ENCODE assay signal across 8 cellular contexts in the genomic region with DNA sequence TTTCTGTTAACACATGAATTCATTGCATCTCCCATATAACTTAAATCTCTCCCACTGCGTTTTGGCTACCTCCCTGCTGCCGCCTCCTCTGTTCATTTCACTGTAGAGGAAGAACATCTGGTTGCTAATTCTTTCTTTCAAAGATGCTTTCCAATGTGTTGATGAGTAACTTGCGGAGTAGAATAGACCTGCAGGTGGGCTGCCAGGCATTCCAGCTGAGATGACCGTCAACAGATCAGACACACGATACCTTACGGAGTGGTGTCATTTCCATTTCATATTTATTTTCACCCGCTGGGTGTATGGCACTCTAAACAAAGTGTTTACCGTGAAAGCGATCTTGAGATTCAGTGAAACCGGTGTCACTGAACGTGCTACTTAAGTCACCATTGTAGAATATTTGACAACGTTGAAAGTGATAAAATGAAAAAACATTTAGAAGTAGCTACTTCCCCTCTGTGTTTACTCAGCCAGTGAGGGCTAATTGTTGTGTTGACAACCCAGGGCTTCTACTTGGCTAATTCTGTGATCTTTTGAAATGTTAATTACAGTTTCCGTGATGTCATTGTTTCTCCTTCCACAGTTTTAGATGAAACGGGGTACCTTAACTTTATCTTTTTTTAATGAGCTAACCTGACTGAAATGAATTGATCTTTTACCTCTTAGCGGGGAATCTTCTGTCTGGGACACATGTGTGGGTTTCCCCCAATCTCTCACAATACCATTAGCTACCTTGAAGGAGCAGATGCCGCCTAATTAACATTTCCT.
A peak's percentile ranks its signal among the peaks of the same experiment; 100 is the strongest.
DNase-seq lines count a peak whose midpoint lies in the region; ATAC-seq, FAIRE-seq and TF ChIP-seq lines count a peak whose summit lies in the region.
"Had no signal": no experiment of that assay in that cellular context is flagged by ENCODE, and none has a peak within 500 bp of the region (broad histone marks: within the 10 kb centered on the region; RNA-seq: fewer than 3 reads in every experiment).

No MANE protein-coding gene starts in this region.

- intact Hi-C loops in GM12878 (cut with micrococcal nuclease; ENCODE audit: unreplicated experiment), result no loop called here

- H3K36me3 ChIP-seq in GM12878 (ENCODE audit: control insufficient read depth in 2 of 2, insufficient read depth in 2 of 2, low read length in 1 of 2), result no peaks in the 10 kb centered on the region
- H3K36me3 ChIP-seq in neural cell (ENCODE audit: insufficient read depth, low read length), result no peaks in the 10 kb centered on the region

- H3K4me3 ChIP-seq in GM12878 (no peak overlapping the region), neural cell (ENCODE audit: low read length) (peak overlapping the region; percentile 41)

- H3K27ac ChIP-seq in GM12878 (ENCODE audit: control insufficient read depth, insufficient read depth), result no peak overlapping the region
- no peak overlapping the region for H3K27ac ChIP-seq in neural cell (ENCODE audit: low read length)

- no peak for TF ChIP-seq POLR2A in GM12878 (IDR thresholded peaks at IDR 0.05; ENCODE audit: low read depth, low read length)

- SMC1A ChIA-PET in GM12878 (lab: Charles Lee; ENCODE audit: uncharacterized antibody, unreplicated experiment), result interaction anchor here (0.9 to 1.4 kb wide), 4 partner anchors 14 to 235 kb away, joined by 3 read pairs; no protein-coding TSS in a partner anchor

- no peak overlapping the region for H2AFZ ChIP-seq in GM12878 (ENCODE audit: control insufficient read depth, low read depth, low read length)
- H2AFZ ChIP-seq in neural cell (ENCODE audit: low read depth, low read length), result no peak overlapping the region

- ATAC-seq in GM18870 (IDR thresholded peaks at IDR 0.05; ENCODE audit: unreplicated experiment) (peak; percentile 54), HG03354 (IDR thresholded peaks at IDR 0.05; ENCODE audit: poor library complexity, severe bottlenecking, unreplicated experiment) (peak; percentile 58), GM12878 (peak; percentile 92)

- CTCF ChIA-PET in GM12878 (lab: Yijun Ruan, JAX), result no interaction called here

- BruUV-seq in GM12878 (replicated peaks; lab: Mats Ljungman, UMichigan), result no TSS peak

- H3K4me2 ChIP-seq in GM12878 (ENCODE audit: control insufficient read depth, insufficient read depth) (no peak overlapping the region), neural cell (ENCODE audit: low read length) (no peak overlapping the region)

- DNase-seq in GM12878 (ENCODE audit: low read depth, low spot score) (peak; percentile 9), SHP77 (lab: John Stamatoyannopoulos, UW) (no peak), kidney tubule cell (ENCODE audit: low spot score) (no peak), cerebellar cortex (ENCODE audit: low spot score) (no peak)
- DNase-seq: activated effector memory CD4-positive, alpha-beta T cell treated with anti-CD3 and anti-CD28 coated beads, Interleukin-2, amount 50 U/mL, for 16 hours had no signal

- TF ChIP-seq RAD21 in GM12878 (IDR thresholded peaks at IDR 0.05; ENCODE audit: insufficient read depth, low read depth, low read length) (no peak), neural cell (conservative IDR thresholded peaks at IDR 0.05) (peak; percentile 29)

- H3K27me3 ChIP-seq in GM12878 (replicated peaks in 1 of 2; ENCODE audit: control insufficient read depth in 2 of 2, insufficient read depth in 2 of 2, low read length in 1 of 2), result no peaks in the 10 kb centered on the region
- peaks cover 11% of the 10 kb centered on the region for H3K27me3 ChIP-seq in neural cell (ENCODE audit: insufficient read depth, low read depth, low read length)

- TF ChIP-seq EP300 in GM12878 (IDR thresholded peaks at IDR 0.05; ENCODE audit: borderline replicate concordance in 1 of 2, control insufficient read depth in 1 of 2, low read depth in 2 of 2, low read length in 2 of 2) (0 out of 4 replicates have a peak, but pooled peaks have one; percentile 13 to 16), neural cell (conservative IDR thresholded peaks at IDR 0.05; ENCODE audit: poor library complexity, severe bottlenecking) (peak; percentile 62)

- in situ Hi-C loops in GM12878 (cut with MboI), result no loop called here

- TF ChIP-seq CTCF in GM12878 (IDR thresholded peaks at IDR 0.05 in 2 of 3, conservative IDR thresholded peaks at IDR 0.05 in 1 of 3; ENCODE audit: control insufficient read depth in 2 of 3, extremely low read depth in 1 of 3, insufficient read depth in 1 of 3, low read depth in 3 of 3, low read length in 3 of 3) (no peak), neural cell (IDR thresholded peaks at IDR 0.05; ENCODE audit: poor library complexity, severe bottlenecking) (no peak)

- no peak for FAIRE-seq in GM12878 (lab: Jason Lieb, UNC)

- POLR2A ChIA-PET in GM12878 (lab: Charles Lee), result interaction anchor here (0.8 kb wide), 1 partner anchor 195 kb away, joined by 3 read pairs; no protein-coding TSS in a partner anchor

- RAD21 ChIA-PET in GM12878 (lab: Charles Lee; ENCODE audit: unreplicated experiment), result no interaction called here

- H3K4me1 ChIP-seq in GM12878 (ENCODE audit: control insufficient read depth, insufficient read depth, low read length), result no peaks in the 10 kb centered on the region

- no peaks in the 10 kb centered on the region for H3K9me2 ChIP-seq in neural cell (ENCODE audit: insufficient read depth, low read length)

- H3K9ac ChIP-seq in GM12878 (ENCODE audit: control insufficient read depth, insufficient read depth, low read length), result no peak overlapping the region
- H3K9ac ChIP-seq in neural cell (ENCODE audit: low read length), result no peak overlapping the region

- H4K20me1 ChIP-seq in GM12878 (ENCODE audit: control insufficient read depth, insufficient read depth) (no peaks in the 10 kb centered on the region), neural cell (ENCODE audit: insufficient read depth) (no peaks in the 10 kb centered on the region)

- whole genome bisulfite sequencing in GM12878 (ENCODE audit: insufficient coverage, insufficient replicate concordance, low lambda C conversion rate, missing lambda C conversion rate), result 57% methylated on average over 16 of the region's 16 CpGs

- H3K79me2 ChIP-seq in GM12878 (ENCODE audit: control insufficient read depth, insufficient read depth, low read length), result no peaks in the 10 kb centered on the region
- no peaks in the 10 kb centered on the region for H3K79me2 ChIP-seq in neural cell (replicated peaks; ENCODE audit: insufficient read depth, low read length)

- no peaks in the 10 kb centered on the region for H3F3A ChIP-seq in neural cell (ENCODE audit: insufficient read depth, low read length, poor library complexity, severe bottlenecking)

- no peaks in the 10 kb centered on the region for H3K9me3 ChIP-seq in GM12878 (replicated peaks; ENCODE audit: control insufficient read depth, insufficient read depth, low read length)
- H3K9me3 ChIP-seq in neural cell (ENCODE audit: low read length), result no peaks in the 10 kb centered on the region

TF ChIP-seq in GM12878, 131 proteins besides CTCF, POLR2A, EP300 and RAD21 (continues in another document):
- TF ChIP-seq NBN (IDR thresholded peaks at IDR 0.05) (0 out of 2 replicates have a peak, but pooled peaks have one; percentile 27), USF2 (IDR thresholded peaks at IDR 0.05; ENCODE audit: borderline replicate concordance, low read depth, low read length) (no peak), IKZF1 (conservative IDR thresholded peaks at IDR 0.05) (0 out of 2 replicates have a peak, but pooled peaks have one; percentile 13), RB1 (IDR thresholded peaks at IDR 0.05; ENCODE audit: borderline replicate concordance) (no peak), MTA2 (IDR thresholded peaks at IDR 0.05; ENCODE audit: low read depth) (peak; percentile 94), DPF2 (IDR thresholded peaks at IDR 0.05) (0 out of 2 replicates have a peak, but pooled peaks have one; percentile 18), JUNB (IDR thresholded peaks at IDR 0.05) (no peak), CHD2 (IDR thresholded peaks at IDR 0.05; ENCODE audit: borderline replicate concordance, low read depth, low read length) (no peak), NR2C1 (IDR thresholded peaks at IDR 0.05) (no peak), NFIC (IDR thresholded peaks at IDR 0.05; ENCODE audit: low read depth, low read length) (no peak)

TF ChIP-seq in neural cell, 6 proteins besides CTCF, POLR2A, EP300 and RAD21:
- TF ChIP-seq SMC3 (conservative IDR thresholded peaks at IDR 0.05; ENCODE audit: poor library complexity) (no peak), TAF1 (IDR thresholded peaks at IDR 0.05; ENCODE audit: low read depth) (no peak), POLR2AphosphoS5 (IDR thresholded peaks at IDR 0.05) (peak; percentile 86)
